ENCODE assay signal across 16 cellular contexts in the genomic region with DNA sequence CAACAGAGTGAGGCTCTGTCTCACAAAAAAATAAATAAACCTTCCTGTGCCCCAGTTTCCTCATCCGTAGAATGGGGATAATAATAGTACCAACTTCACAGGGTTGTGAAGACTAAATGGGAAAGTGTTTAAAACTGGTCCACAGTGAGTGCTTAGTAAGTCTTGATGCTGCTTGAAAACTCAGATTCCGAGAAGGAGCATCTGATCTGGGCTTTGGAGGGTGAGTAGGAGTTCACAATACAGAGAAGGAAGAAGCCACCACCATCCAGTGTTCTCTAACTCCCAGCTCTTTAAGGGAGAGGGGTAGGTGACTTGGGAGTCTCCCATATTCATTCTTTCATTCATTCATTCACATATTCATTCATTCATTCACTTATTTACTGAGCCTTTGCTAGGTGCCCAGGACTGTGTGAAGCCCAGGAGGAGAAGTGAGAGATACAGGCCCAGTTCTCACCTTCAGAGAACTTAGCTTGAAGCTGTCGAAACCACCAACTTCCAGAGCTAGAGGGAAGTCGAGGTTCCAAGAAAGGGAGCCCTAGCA. TPM values are rescaled to one million over a fixed set of nuclear protein-coding genes. Genes with fewer than 3 reads are reported as not detected.
DNase-seq lines count a peak whose midpoint lies in the region; ATAC-seq and TF ChIP-seq lines count a peak whose summit lies in the region.
"Had no signal": no experiment of that assay in that cellular context is flagged by ENCODE, and none has a peak within 500 bp of the region (broad histone marks: within the 10 kb centered on the region; RNA-seq: fewer than 3 reads in every experiment).

No MANE protein-coding gene starts in this region.

- H3K36me3 ChIP-seq in Peyer's patch (peaks cover 0 to 4% (median 0%) of the 10 kb centered on the region in 3 donors), upper lobe of left lung (peaks cover 0 to 7% (median 3%) of the 10 kb centered on the region in 4 donors)

- peaks cover 64% of the 10 kb centered on the region for H3K4me1 Mint-ChIP-seq in activated naive CD4-positive, alpha-beta T cell treated with anti-CD3 and anti-CD28 coated beads for 36 hours (ENCODE audit: low read depth)
- peaks cover 52 to 53% of the 10 kb centered on the region in 2 donors for H3K4me1 Mint-ChIP-seq in effector memory CD8-positive, alpha-beta T cell (ENCODE audit: low read depth in 2 of 2)

- peak overlapping the region; percentile 85 for H3K27ac Mint-ChIP-seq in activated naive CD4-positive, alpha-beta T cell treated with anti-CD3 and anti-CD28 coated beads for 36 hours
- peak overlapping the region; percentile 89 to 97 for H3K27ac Mint-ChIP-seq in effector memory CD8-positive, alpha-beta T cell

- peak; percentile 13 for ATAC-seq in effector memory CD8-positive, alpha-beta T cell (replicated peaks)
- ATAC-seq in upper lobe of left lung (ENCODE audit: low FRiP score in 2 of 2) (no peak), GM19455 (IDR thresholded peaks at IDR 0.05; ENCODE audit: unreplicated experiment) (no peak)

- DNase-seq in activated naive CD4-positive, alpha-beta T cell treated with anti-CD3 and anti-CD28 coated beads for 36 hours, result no peak
- DNase-seq in activated naive CD4-positive, alpha-beta T cell treated with Interleukin-2 at 50 U/mL for 16 hours, result no peak
- DNase-seq in Peyer's patch, result no peak
- DNase-seq in effector memory CD8-positive, alpha-beta T cell, result no peak
- DNase-seq in upper lobe of left lung, result no peak
- DNase-seq in DMS153 treated with DMSO at 0.1 percent for 48 hours (lab: John Stamatoyannopoulos, UW; ENCODE audit: unreplicated experiment), result no peak
- no peak for DNase-seq in NCI-H446 (lab: John Stamatoyannopoulos, UW)
- DNase-seq: activated CD4-positive, alpha-beta T cell treated with anti-CD3 and anti-CD28 coated beads for 1 hour; DMS53; foreskin fibroblast; NCI-H2107; NCI-H82; retina; trophoblast cell had no signal

- H3K4me1 ChIP-seq in Peyer's patch (no peaks in the 10 kb centered on the region), upper lobe of left lung (peaks cover 10 to 28% (median 21%) of the 10 kb centered on the region in 4 donors)

- CTCF ChIA-PET in activated naive CD4-positive, alpha-beta T cell treated with anti-CD3 and anti-CD28 coated beads for 36 hours (lab: Charles Lee), result interaction anchor here (1.0 to 1.4 kb wide), 4 partner anchors 10 to 158 kb away, joined by 3 to 4 read pairs (median 4); no protein-coding TSS in a partner anchor

- peak overlapping the region; percentile 56 for H3K4me3 Mint-ChIP-seq in activated naive CD4-positive, alpha-beta T cell treated with anti-CD3 and anti-CD28 coated beads for 36 hours
- H3K4me3 Mint-ChIP-seq in effector memory CD8-positive, alpha-beta T cell, result peak overlapping the region; percentile 66 to 78

- no peak for TF ChIP-seq EP300 in upper lobe of left lung (IDR thresholded peaks at IDR 0.05)

- H3K4me3 ChIP-seq in Peyer's patch (peak overlapping the region in 1 of 4 donors; percentile 18), upper lobe of left lung (no peak overlapping the region)
- H3K4me3 ChIP-seq: lung had no signal

- TF ChIP-seq CTCF in Peyer's patch (IDR thresholded peaks at IDR 0.05) (no peak), upper lobe of left lung (IDR thresholded peaks at IDR 0.05) (no peak)

- no peaks in the 10 kb centered on the region for H3K9me3 Mint-ChIP-seq in activated naive CD4-positive, alpha-beta T cell treated with anti-CD3 and anti-CD28 coated beads for 36 hours
- H3K9me3 Mint-ChIP-seq in effector memory CD8-positive, alpha-beta T cell, result no peaks in the 10 kb centered on the region

- peak overlapping the region; percentile 4 to 69 (median 52) for H3K27ac ChIP-seq in Peyer's patch
- H3K27ac ChIP-seq in upper lobe of left lung, result peak overlapping the region; percentile 41 to 73 (median 56)

- H3K27me3 ChIP-seq in Peyer's patch (no peaks in the 10 kb centered on the region), upper lobe of left lung (no peaks in the 10 kb centered on the region)

- H3K9me3 ChIP-seq in Peyer's patch (no peaks in the 10 kb centered on the region), upper lobe of left lung (no peaks in the 10 kb centered on the region)

- H3K36me3 Mint-ChIP-seq in activated naive CD4-positive, alpha-beta T cell treated with anti-CD3 and anti-CD28 coated beads for 36 hours (ENCODE audit: low read depth), result peaks cover 17% of the 10 kb centered on the region
- H3K36me3 Mint-ChIP-seq in effector memory CD8-positive, alpha-beta T cell (ENCODE audit: insufficient read depth), result peaks cover 74% of the 10 kb centered on the region

- no peak for TF ChIP-seq POLR2A in Peyer's patch (IDR thresholded peaks at IDR 0.05)
- no peak for TF ChIP-seq POLR2A in upper lobe of left lung (IDR thresholded peaks at IDR 0.05)

- intact Hi-C loops in activated naive CD4-positive, alpha-beta T cell treated with anti-CD3 and anti-CD28 coated beads for 36 hours (cut with micrococcal nuclease), result no loop called here

- WGBS in upper lobe of left lung, 2 donors, result 77 to 83% methylated on average over 3 to 4 of the region's 4 CpGs

- no peaks in the 10 kb centered on the region for H3K27me3 Mint-ChIP-seq in activated naive CD4-positive, alpha-beta T cell treated with anti-CD3 and anti-CD28 coated beads for 36 hours (ENCODE audit: low read depth)
- H3K27me3 Mint-ChIP-seq in effector memory CD8-positive, alpha-beta T cell, result no peaks in the 10 kb centered on the region

RNA-seq across cellular contexts. Expression of a gene that starts 17.7 kb away (rescaled TPM):
- total RNA-seq in activated naive CD4-positive, alpha-beta T cell treated with anti-CD3 and anti-CD28 coated beads for 36 hours, result 10 to 100 TPM; 30.5 to 34.0 TPM
- 10 to 100 TPM; 13.5 to 75.9 (median 22.5) TPM for total RNA-seq in Peyer's patch
- total RNA-seq in upper lobe of left lung, result 10 to 100 TPM; 16.7 to 71.2 (median 44.7) TPM

RNA-seq across cellular contexts. Expression of a gene that starts 56.0 kb away (rescaled TPM):
- 100 to 1,000 TPM; 728 to 759 TPM for total RNA-seq in activated naive CD4-positive, alpha-beta T cell treated with anti-CD3 and anti-CD28 coated beads for 36 hours
- total RNA-seq in Peyer's patch, result 100 to 1,000 TPM in 1 of 4 donors, 10 to 100 TPM in 3; 10.0 to 124 (median 20.6) TPM
- 100 to 1,000 TPM in 1 of 6 donors, 10 to 100 TPM in 5; 22.1 to 126 (median 65.2) TPM for total RNA-seq in upper lobe of left lung

Comparison
In these comparisons a context has a peak if more than half of its experiments do, and no peak if none do; other contexts are left out.
1. RNA of a gene that starts 56.0 kb away (total RNA-seq): 728 to 759 TPM in activated naive CD4-positive, alpha-beta T cell treated with anti-CD3 and anti-CD28 coated beads for 36 hours; 22.1 to 126 TPM in upper lobe of left lung and 10.0 to 124 TPM in Peyer's patch; every median in the first group is over 4 times any median in the second.